Comparison of ENCODE assay signal across 8 cellular contexts in the genomic region with DNA sequence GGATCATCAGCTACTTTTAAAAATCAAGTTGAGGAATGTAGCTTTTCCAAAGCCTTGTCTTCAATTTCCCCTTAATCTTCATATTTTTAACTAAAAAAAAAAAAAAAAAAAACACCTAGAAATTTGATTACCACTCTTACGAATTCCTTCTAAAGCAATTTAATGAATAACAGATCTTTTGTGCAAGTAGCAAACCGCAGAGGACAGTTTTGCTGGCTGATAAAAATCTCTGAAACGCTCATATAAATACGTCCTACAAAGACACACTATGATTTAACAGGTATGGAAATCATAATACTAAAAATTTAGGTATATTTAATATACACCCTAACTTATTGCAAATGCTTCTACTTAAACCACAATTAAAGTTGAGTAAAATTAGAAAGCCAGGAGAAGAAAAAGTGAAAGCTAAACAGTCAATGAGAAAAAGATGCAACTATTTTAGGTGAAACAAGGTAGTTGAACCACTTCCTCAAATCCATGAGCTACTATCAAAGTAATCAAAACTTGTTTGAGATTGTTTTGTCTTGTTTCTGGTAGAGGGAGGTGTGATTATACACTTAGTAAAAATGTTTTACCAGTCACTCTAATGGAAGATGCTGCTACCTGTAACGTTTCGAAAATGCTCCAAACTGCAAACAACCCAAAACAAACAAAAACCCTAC. TPM values are rescaled to one million over a fixed set of nuclear protein-coding genes. Genes with fewer than 3 reads are reported as not detected.
A peak's percentile ranks its signal among the peaks of the same experiment; 100 is the strongest.
DNase-seq lines count a peak whose midpoint lies in the region; TF ChIP-seq lines count a peak whose summit lies in the region.

No MANE protein-coding gene starts in this region.

- peak overlapping the region; percentile 71 for H3K4me3 Mint-ChIP-seq in activated CD4-positive, alpha-beta T cell treated with anti-CD3 and anti-CD28 coated beads, Interleukin-2, amount 10 ng/mL, durations not matched to agents 7 days and 5 days

- H3K4me1 ChIP-seq in fibroblast of lung (ENCODE audit: control insufficient read depth, extremely low read depth, insufficient read depth, low read length): peaks cover 9% of the 10 kb centered on the region
- peaks cover 50% of the 10 kb centered on the region for H3K4me1 ChIP-seq in skeletal muscle satellite cell (ENCODE audit: control insufficient read depth, insufficient read depth, low read length)

- H3K27ac Mint-ChIP-seq in activated CD4-positive, alpha-beta T cell treated with anti-CD3 and anti-CD28 coated beads, Interleukin-2, amount 10 ng/mL, durations not matched to agents 7 days and 5 days: peak overlapping the region; percentile 75

- H3K27me3 ChIP-seq in fibroblast of lung (ENCODE audit: control insufficient read depth, insufficient read depth, low read length) (no peaks in the 10 kb centered on the region), skeletal muscle satellite cell (ENCODE audit: control insufficient read depth, insufficient read depth, low read length) (no peaks in the 10 kb centered on the region)

- H3K4me2 ChIP-seq in fibroblast of lung (ENCODE audit: extremely low read depth, insufficient read depth, low read length): peak overlapping the region; percentile 96
- peak overlapping the region; percentile 88 for H3K4me2 ChIP-seq in skeletal muscle satellite cell (ENCODE audit: low read length)

- peak overlapping the region; percentile 75 to 91 (median 86) for H3K4me3 ChIP-seq in fibroblast of lung (replicated peaks in 1 of 4; ENCODE audit: control extremely low read depth in 1 of 4, insufficient read depth in 1 of 4, low read depth in 3 of 4, low read length in 4 of 4)
- peak overlapping the region; percentile 99 for H3K4me3 ChIP-seq in skeletal muscle satellite cell (ENCODE audit: low read length)

- TF ChIP-seq CTCF in fibroblast of lung (conservative IDR thresholded peaks at IDR 0.05 in 1 of 2, IDR thresholded peaks at IDR 0.05 in 1 of 2; ENCODE audit: low read depth in 1 of 2, low read length in 2 of 2): no peak

- peak overlapping the region; percentile 43 for H2AFZ ChIP-seq in fibroblast of lung (ENCODE audit: low read length)

- no peaks in the 10 kb centered on the region for H3K36me3 Mint-ChIP-seq in activated CD4-positive, alpha-beta T cell treated with anti-CD3 and anti-CD28 coated beads, Interleukin-2, amount 10 ng/mL, durations not matched to agents 7 days and 5 days (ENCODE audit: low read depth)

- peaks cover 58% of the 10 kb centered on the region for H3K27me3 Mint-ChIP-seq in activated CD4-positive, alpha-beta T cell treated with anti-CD3 and anti-CD28 coated beads, Interleukin-2, amount 10 ng/mL, durations not matched to agents 7 days and 5 days

- H3K27ac ChIP-seq in fibroblast of lung (ENCODE audit: insufficient read depth, low read length): no peak overlapping the region

- H3K36me3 ChIP-seq in fibroblast of lung (ENCODE audit: control insufficient read depth, insufficient read depth, low read length) (no peaks in the 10 kb centered on the region), skeletal muscle satellite cell (ENCODE audit: insufficient read depth, low read length) (no peaks in the 10 kb centered on the region)

- no peak for DNase-seq in activated CD4-positive, alpha-beta T cell treated with anti-CD3 and anti-CD28 coated beads, Interleukin-2, amount 10 ng/mL, durations not matched to agents 7 days and 5 days
- DNase-seq in activated CD4-positive, alpha-beta T cell treated with anti-CD3 and anti-CD28 coated beads, Interleukin-2, amount 50 U/mL, for 1 hour: no peak
- peak; percentile 43 for DNase-seq in OCI-M1 (lab: John Stamatoyannopoulos, UW)
- DNase-seq in fibroblast of lung (ENCODE audit: low read depth in 2 of 2): no peak
- no peak for DNase-seq in NCI-H774 (lab: John Stamatoyannopoulos, UW)
- DNase-seq in LoVo (ENCODE audit: low spot score): no peak
- DNase-seq in T-helper 9 cell: no peak

- CTCF ChIA-PET in activated CD4-positive, alpha-beta T cell treated with anti-CD3 and anti-CD28 coated beads, Interleukin-2, amount 10 ng/mL, durations not matched to agents 7 days and 5 days (lab: Charles Lee): no interaction called here

- peaks cover 5% of the 10 kb centered on the region for H3K79me2 ChIP-seq in fibroblast of lung (ENCODE audit: control insufficient read depth, insufficient read depth, low read length)

- H4K20me1 ChIP-seq in fibroblast of lung (ENCODE audit: control insufficient read depth, extremely low read depth, insufficient read depth, low read length): no peaks in the 10 kb centered on the region

- H3K4me1 Mint-ChIP-seq in activated CD4-positive, alpha-beta T cell treated with anti-CD3 and anti-CD28 coated beads, Interleukin-2, amount 10 ng/mL, durations not matched to agents 7 days and 5 days: peaks cover 17% of the 10 kb centered on the region

- H3K9me3 Mint-ChIP-seq in activated CD4-positive, alpha-beta T cell treated with anti-CD3 and anti-CD28 coated beads, Interleukin-2, amount 10 ng/mL, durations not matched to agents 7 days and 5 days: no peaks in the 10 kb centered on the region

- POLR2A ChIA-PET in activated CD4-positive, alpha-beta T cell treated with anti-CD3 and anti-CD28 coated beads, Interleukin-2, amount 10 ng/mL, durations not matched to agents 7 days and 5 days (lab: Charles Lee): no interaction called here

- H3K9ac ChIP-seq in fibroblast of lung (ENCODE audit: insufficient read depth, low read length): no peak overlapping the region
- peak overlapping the region; percentile 78 for H3K9ac ChIP-seq in skeletal muscle satellite cell (ENCODE audit: low read depth, low read length)

- H3K9me3 ChIP-seq in fibroblast of lung (ENCODE audit: control insufficient read depth, insufficient read depth, low read depth, low read length): no peaks in the 10 kb centered on the region
- H3K9me3 ChIP-seq in skeletal muscle satellite cell (replicated peaks; ENCODE audit: low read length): no peaks in the 10 kb centered on the region

RNA-seq across cellular contexts. Expression of a gene that starts 2.3 kb away (rescaled TPM):
- 1 to 10 TPM; 7.6 to 8.0 TPM for total RNA-seq in activated CD4-positive, alpha-beta T cell treated with anti-CD3 and anti-CD28 coated beads, Interleukin-2, amount 10 ng/mL, durations not matched to agents 7 days and 5 days
- 16.0 and 16.9 TPM in 2 replicates for total RNA-seq in fibroblast of lung
- polyA plus RNA-seq in fibroblast of lung: 2.7 and 6.5 TPM in 2 replicates
- polyA plus RNA-seq in fibroblast of lung (2012): 4.2 and 11.0 TPM in 2 replicates
- polyA minus RNA-seq in fibroblast of lung (ENCODE audit: low replicate concordance): 1.0 and 1.2 TPM in 2 replicates
- total RNA-seq in skeletal muscle satellite cell (2012; rRNA removed): 8.7 and 13.9 TPM in 2 replicates
